Comparison of ENCODE assay signal across 26 cellular contexts in genomic region chr12:76108356-76108755, GRCh38.
"Had no signal": no experiment of that assay in that cellular context is flagged by ENCODE, and none has a peak within 500 bp of the region (broad histone marks: within the 10 kb centered on the region; RNA-seq: fewer than 3 reads in every experiment).

No MANE protein-coding gene starts in this region.

- H3K9me3 Mint-ChIP-seq: memory B cell; naive thymus-derived CD4-positive, alpha-beta T cell; nephron; neural crest cell; stimulated activated effector memory CD8-positive, alpha-beta T cell treated with anti-CD3 and anti-CD28 coated beads, Interleukin-12 subunit alpha, Interleukin-12 subunit beta, amount 100 ng/mL, for 72 hours; stimulated activated naive CD8-positive, alpha-beta T cell treated with anti-CD3 and anti-CD28 coated beads, Interleukin-15, Interleukin-2, amounts not matched to agents 100 ng/mL and 50 ng/mL, for 24 hours; type B pancreatic cell had no signal

- H3K27ac ChIP-seq: left ventricle myocardium inferior, neutrophil, right atrium auricular region, right lobe of liver, skin epidermis, spleen, suprapubic skin, thoracic aorta, tibial artery, uterus had no signal

- H3K9me3 ChIP-seq: left ventricle myocardium inferior, mucosa of descending colon, neutrophil, right atrium auricular region, right lobe of liver, spleen, suprapubic skin, thoracic aorta, tibial artery, uterus had no signal

- H3K36me3 ChIP-seq: left ventricle myocardium inferior, neutrophil, right atrium auricular region, right lobe of liver, spleen, suprapubic skin, thoracic aorta, tibial artery, uterus had no signal

- DNase-seq: hippocampal formation; kidney; left ventricle myocardium inferior; midbrain; mucosa of descending colon; naive thymus-derived CD4-positive, alpha-beta T cell; occipital lobe; right lobe of liver; spleen; stimulated activated CD4-positive, alpha-beta T cell treated with anti-CD3 and anti-CD28 coated beads, Interleukin-4, amount 100 ng/mL, for 24 hours; stimulated activated naive CD4-positive, alpha-beta T cell; tibial artery; uterus had no signal

- ATAC-seq: mucosa of descending colon; naive thymus-derived CD4-positive, alpha-beta T cell; right lobe of liver; stimulated activated effector memory CD8-positive, alpha-beta T cell treated with anti-CD3 and anti-CD28 coated beads, Interleukin-12 subunit alpha, Interleukin-12 subunit beta, amount 100 ng/mL, for 72 hours had no signal

- H3K4me1 Mint-ChIP-seq: memory B cell; nephron; neural crest cell; stimulated activated effector memory CD8-positive, alpha-beta T cell treated with anti-CD3 and anti-CD28 coated beads, Interleukin-12 subunit alpha, Interleukin-12 subunit beta, amount 100 ng/mL, for 72 hours had no signal

- FAIRE-seq: kidney had no signal

- H3K4me3 ChIP-seq: left ventricle myocardium inferior, lung, mucosa of descending colon, right atrium auricular region, right lobe of liver, skin epidermis, spleen, suprapubic skin, thoracic aorta, tibial artery, uterus had no signal

- H3K27ac Mint-ChIP-seq: memory B cell; naive thymus-derived CD4-positive, alpha-beta T cell; nephron; progenitor cell of endocrine pancreas; stimulated activated effector memory CD8-positive, alpha-beta T cell treated with anti-CD3 and anti-CD28 coated beads, Interleukin-12 subunit alpha, Interleukin-12 subunit beta, amount 100 ng/mL, for 72 hours; stimulated activated naive CD8-positive, alpha-beta T cell treated with anti-CD3 and anti-CD28 coated beads, Interleukin-15, Interleukin-2, amounts not matched to agents 100 ng/mL and 50 ng/mL, for 24 hours; type B pancreatic cell had no signal

- H3K27me3 ChIP-seq: right atrium auricular region, right lobe of liver, spleen, suprapubic skin, tibial artery, uterus had no signal

- H3K27me3 Mint-ChIP-seq: progenitor cell of endocrine pancreas, type B pancreatic cell had no signal

- H3K4me3 Mint-ChIP-seq: memory B cell; naive thymus-derived CD4-positive, alpha-beta T cell; nephron; neural crest cell; stimulated activated effector memory CD8-positive, alpha-beta T cell treated with anti-CD3 and anti-CD28 coated beads, Interleukin-12 subunit alpha, Interleukin-12 subunit beta, amount 100 ng/mL, for 72 hours; stimulated activated naive CD8-positive, alpha-beta T cell treated with anti-CD3 and anti-CD28 coated beads, Interleukin-15, Interleukin-2, amounts not matched to agents 100 ng/mL and 50 ng/mL, for 24 hours; type B pancreatic cell had no signal

- H3K4me1 ChIP-seq: right lobe of liver, spleen, suprapubic skin, tibial artery, uterus had no signal

- H3K36me3 Mint-ChIP-seq: memory B cell; naive thymus-derived CD4-positive, alpha-beta T cell; stimulated activated effector memory CD8-positive, alpha-beta T cell treated with anti-CD3 and anti-CD28 coated beads, Interleukin-12 subunit alpha, Interleukin-12 subunit beta, amount 100 ng/mL, for 72 hours; type B pancreatic cell had no signal
